In the genomic region with DNA sequence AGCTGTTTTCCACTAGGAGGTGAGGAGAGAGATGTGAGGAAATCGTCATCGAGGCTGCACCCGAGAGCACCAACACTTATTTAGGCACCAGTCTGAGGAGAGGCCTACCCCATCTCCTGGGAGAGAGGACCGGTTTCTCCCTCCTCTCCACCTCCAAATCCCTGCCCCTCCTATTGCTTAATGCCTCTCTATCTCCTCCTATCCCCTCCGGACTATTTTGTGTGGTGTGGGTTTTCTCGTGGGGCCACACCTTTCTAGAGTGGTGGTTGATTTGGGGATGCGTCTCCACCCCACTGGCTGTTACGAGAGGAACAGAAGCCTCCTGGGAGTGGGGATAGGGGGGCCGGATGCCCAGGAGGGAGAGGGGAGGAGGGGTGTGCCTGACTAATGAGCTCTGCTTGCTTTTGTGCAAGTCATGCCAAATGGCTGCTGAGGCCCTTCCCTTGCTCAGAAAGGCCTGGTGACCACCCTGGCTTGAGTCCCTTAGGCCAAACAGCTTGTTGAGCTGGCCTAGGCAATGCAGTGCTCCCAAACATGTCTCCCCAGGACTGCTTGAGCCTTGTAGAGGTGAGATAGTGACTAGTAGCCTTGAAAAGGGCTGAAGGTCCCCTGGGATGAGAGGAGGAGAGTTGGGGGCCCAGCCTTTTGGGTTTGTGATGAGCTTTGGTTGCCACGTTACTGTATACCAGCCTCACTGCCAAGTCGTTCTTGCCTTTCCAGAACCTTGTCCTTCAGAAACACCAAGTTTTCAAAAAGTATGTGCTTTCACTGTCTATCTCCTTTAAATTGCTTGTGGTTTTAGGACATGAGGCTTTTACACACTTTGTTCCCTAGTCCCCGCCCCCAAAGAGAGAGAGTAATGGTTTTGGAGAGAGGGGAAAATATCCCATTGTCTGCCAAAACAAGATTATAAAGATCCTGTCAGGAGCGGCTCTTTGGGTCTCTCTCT, we compare ENCODE assay signal across 8 cellular contexts. TPM values are rescaled to one million over a fixed set of nuclear protein-coding genes. Genes with fewer than 3 reads are reported as not detected.
DNase-seq lines count a peak whose midpoint lies in the region; ATAC-seq and TF ChIP-seq lines count a peak whose summit lies in the region.

No MANE protein-coding gene starts in this region.

- WGBS in ovary, 3 donors: 30 to 46% (median 39%) methylated on average over 13 of the region's 13 CpGs

- TF ChIP-seq EP300 in ovary (IDR thresholded peaks at IDR 0.05): no peak

- TF ChIP-seq CTCF in GM12864 (IDR thresholded peaks at IDR 0.05; ENCODE audit: low read depth, low read length, missing control alignments): no peak
- TF ChIP-seq CTCF in ovary (IDR thresholded peaks at IDR 0.05): no peak

- peak; percentile 35 for TF ChIP-seq POLR2A in ovary (IDR thresholded peaks at IDR 0.05)

- H3K4me3 ChIP-seq in GM12864 (ENCODE audit: low read depth, low read length): peak overlapping the region; percentile 92
- H3K4me3 ChIP-seq in ovary: peak overlapping the region; percentile 62

- no peaks in the 10 kb centered on the region for H3K27me3 ChIP-seq in ovary

- ATAC-seq in HG03196 (IDR thresholded peaks at IDR 0.05; ENCODE audit: unreplicated experiment) (peak; percentile 46), GM18858 (IDR thresholded peaks at IDR 0.05; ENCODE audit: unreplicated experiment) (no peak), HG03521 (IDR thresholded peaks at IDR 0.05; ENCODE audit: unreplicated experiment) (no peak)

- intact Hi-C loops in ovary (cut with DNase I): no loop called here

- H3K4me1 ChIP-seq in ovary (ENCODE audit: insufficient read depth): peaks cover 4% of the 10 kb centered on the region

- H3K36me3 ChIP-seq in ovary: no peaks in the 10 kb centered on the region

- no peak for DNase-seq in GM12864 (ENCODE audit: low read depth)
- DNase-seq in SIG-M5 treated with dmso at 0.1 percent for 504 hours (lab: John Stamatoyannopoulos, UW; ENCODE audit: unreplicated experiment): peak; percentile 78
- DNase-seq in activated naive CD4-positive, alpha-beta T cell treated with anti-CD3 and anti-CD28 coated beads, Interleukin-2, amount 50 U/mL, for 16 hours: peak; percentile 59
- DNase-seq in glomerular visceral epithelial cell (ENCODE audit: extremely low spot score): peak; percentile 62
- peak; percentile 70 to 79 (median 72) for DNase-seq in ovary

- H3K27ac ChIP-seq in ovary: peak overlapping the region; percentile 56 to 84

- no peaks in the 10 kb centered on the region for H3K9me3 ChIP-seq in ovary

RNA-seq across cellular contexts. Expression of a gene that starts 1.2 kb away (rescaled TPM):
- 100 to 1,000 TPM in 6 of 7 donors, 10 to 100 TPM in 1; 60.1 to 183 (median 160) TPM for total RNA-seq in ovary
- 100 to 1,000 TPM; 119 to 342 TPM for polyA plus RNA-seq in ovary
